15 cellular contexts compared by ENCODE assay signal in the genomic region with DNA sequence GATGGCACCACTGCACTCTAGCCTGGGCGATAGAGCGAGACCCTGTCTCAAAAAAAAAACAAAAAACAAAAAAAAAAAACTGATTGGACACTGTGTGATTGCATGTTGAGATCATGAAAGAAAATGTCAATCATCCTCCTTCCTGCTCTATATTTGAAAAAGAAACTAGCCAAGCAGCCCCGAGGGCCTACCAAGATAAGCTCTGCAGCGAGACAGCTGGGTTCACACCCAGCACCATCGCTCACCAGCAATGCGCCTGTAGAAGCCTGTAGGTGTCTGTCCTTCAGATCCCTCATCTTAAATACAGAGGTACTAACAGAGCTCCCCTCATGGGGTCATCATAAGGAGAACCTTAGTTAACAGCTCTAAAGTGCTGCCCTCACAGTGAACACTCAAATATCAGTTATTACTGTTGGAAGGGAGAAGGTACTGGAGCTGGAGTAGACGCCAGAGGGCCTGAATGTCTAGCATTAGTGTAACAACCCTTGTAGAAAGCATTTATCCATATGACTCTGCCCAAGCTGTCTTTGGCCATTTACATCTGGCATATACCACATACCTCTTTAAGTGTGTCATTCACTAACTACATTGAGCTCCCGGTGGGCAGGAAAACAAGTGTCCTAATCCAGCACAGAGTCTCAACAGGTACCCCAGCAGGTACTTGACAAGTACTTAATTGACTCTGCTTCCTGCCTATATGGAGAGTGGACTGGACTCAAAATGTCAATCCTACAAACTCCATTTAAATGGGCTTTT.
"Had no signal": no experiment of that assay in that cellular context is flagged by ENCODE, and none has a peak within 500 bp of the region (broad histone marks: within the 10 kb centered on the region; RNA-seq: fewer than 3 reads in every experiment).

No MANE protein-coding gene starts in this region.

- H3K9me3 ChIP-seq: prostate gland, right lobe of liver, upper lobe of left lung had no signal

- H3K27ac ChIP-seq: prostate gland, right lobe of liver, upper lobe of left lung had no signal

- H3K4me1 ChIP-seq: prostate gland, right lobe of liver, upper lobe of left lung had no signal

- H3K4me3 ChIP-seq: prostate gland, right lobe of liver, upper lobe of left lung had no signal

- DNase-seq: activated CD4-positive, alpha-beta T cell treated with anti-CD3 and anti-CD28 coated beads, Interleukin-2, amount 50 U/mL, for 4 hours; activated CD4-positive, CD25-positive, alpha-beta regulatory T cell treated with anti-CD3 and anti-CD28 coated beads, Interleukin-2, amount 50 U/mL, for 72 hours; activated effector memory CD4-positive, alpha-beta T cell treated with anti-CD3 and anti-CD28 coated beads, Interleukin-2, amount 50 U/mL, for 16 hours; activated T-cell treated with anti-CD3 and anti-CD28 coated beads, Interleukin-2, amount 50 U/mL, for 1 hour; amniotic stem cell; cerebellar nuclear complex; occipital lobe; right lobe of liver; stimulated activated CD4-positive, alpha-beta T cell treated with anti-CD3 and anti-CD28 coated beads, Interleukin-2, amount 100 ng/mL, for 24 hours; stimulated activated naive CD4-positive, alpha-beta T cell treated with Interleukin-2 at 50 U/mL for 16 hours; upper lobe of left lung had no signal

- ATAC-seq: activated naive CD4-positive, alpha-beta T cell treated with anti-CD3 and anti-CD28 coated beads, Interleukin-2, amount 50 U/mL, for 72 hours; esophagus mucosa; left lobe of liver; right lobe of liver had no signal

- H3K27me3 ChIP-seq: right lobe of liver, upper lobe of left lung had no signal

- H3K36me3 ChIP-seq: prostate gland, right lobe of liver, upper lobe of left lung had no signal
